In genomic region chr7:23107781-23108180, GRCh38 we compare ENCODE assay signal across 11 cellular contexts. TPM values are rescaled to one million over a fixed set of nuclear protein-coding genes. Genes with fewer than 3 reads are reported as not detected.
A peak's percentile ranks its signal among the peaks of the same experiment; 100 is the strongest.
DNase-seq lines count a peak whose midpoint lies in the region; ATAC-seq, FAIRE-seq and TF ChIP-seq lines count a peak whose summit lies in the region.
"Had no signal": no experiment of that assay in that cellular context is flagged by ENCODE, and none has a peak within 500 bp of the region (broad histone marks: within the 10 kb centered on the region; RNA-seq: fewer than 3 reads in every experiment).

No MANE protein-coding gene starts in this region.

- peak overlapping the region; percentile 99 for H3K27ac Mint-ChIP-seq in type B pancreatic cell
- H3K27ac Mint-ChIP-seq: dendritic cell treated with granulocyte-macrophage colony-stimulating factor and Interleukin-4, amounts not matched to agents 40 ng/mL and 50 ng/mL, for 4 days had no signal

- no peak for TF ChIP-seq CTCF in HepG2 (CRISPR knock-in tag; IDR thresholded peaks at IDR 0.05)
- TF ChIP-seq CTCF in right lobe of liver (IDR thresholded peaks at IDR 0.05), result no peak
- TF ChIP-seq CTCF in K562 (IDR thresholded peaks at IDR 0.05 in 2 of 3, conservative IDR thresholded peaks at IDR 0.05 in 1 of 3; ENCODE audit: insufficient read depth in 2 of 3, low read depth in 1 of 3, low read length in 3 of 3), result no peak
- no peak for TF ChIP-seq CTCF in type B pancreatic cell (conservative IDR thresholded peaks at IDR 0.05)

- peak overlapping the region; percentile 82 for H3K9ac ChIP-seq in HepG2 (ENCODE audit: insufficient read depth, low read depth, low read length)
- H3K9ac ChIP-seq in K562 (ENCODE audit: insufficient read depth in 1 of 2, low read depth in 2 of 2, low read length in 2 of 2), result no peak overlapping the region

- ATAC-seq in HepG2, result no peak
- ATAC-seq in right lobe of liver, result no peak
- no peak for ATAC-seq in K562
- no peak for ATAC-seq in HG02588 (IDR thresholded peaks at IDR 0.05; ENCODE audit: unreplicated experiment)

- TF ChIP-seq POLR2A in HepG2 (IDR thresholded peaks at IDR 0.05; ENCODE audit: insufficient read depth in 1 of 2, low read depth in 2 of 2, low read length in 2 of 2), result no peak
- no peak for TF ChIP-seq POLR2A in right lobe of liver (IDR thresholded peaks at IDR 0.05)
- no peak for TF ChIP-seq POLR2A in K562 (conservative IDR thresholded peaks at IDR 0.05)

- no peaks in the 10 kb centered on the region for H3K27me3 Mint-ChIP-seq in type B pancreatic cell
- H3K27me3 Mint-ChIP-seq: dendritic cell treated with granulocyte-macrophage colony-stimulating factor and Interleukin-4, amounts not matched to agents 40 ng/mL and 50 ng/mL, for 4 days had no signal

- DNase-seq in HepG2 (ENCODE audit: low spot score) (no peak), right lobe of liver (no peak), K562 (ENCODE audit: extremely low read depth in 1 of 4, low spot score in 3 of 4) (no peak), type B pancreatic cell (ENCODE audit: extremely low spot score, unreplicated experiment) (no peak), AG20443 (ENCODE audit: low spot score) (no peak)
- DNase-seq in stimulated activated CD4-positive, alpha-beta T cell treated with anti-CD3 and anti-CD28 coated beads, Interleukin-4, amount 100 ng/mL, for 1 hour, result no peak
- DNase-seq: BE2C, NCI-H187 treated with DMSO at 0.1 percent for 48 hours had no signal

- POLR2A ChIA-PET in HepG2 (lab: Yijun Ruan, JAX), result interaction anchor here (0.8 kb wide), 1 partner anchor 22 kb away, joined by 3 read pairs; no protein-coding TSS in a partner anchor
- POLR2A ChIA-PET in K562 (lab: Yijun Ruan, JAX), result interaction anchor here (0.8 to 1.5 kb wide), 3 partner anchors 9 to 24 kb away, joined by 3 to 4 read pairs (median 4); no protein-coding TSS in a partner anchor

- TF ChIP-seq RAD21 in HepG2 (CRISPR knock-in tag; IDR thresholded peaks at IDR 0.05), result no peak
- TF ChIP-seq RAD21 in K562 (CRISPR knock-in tag; conservative IDR thresholded peaks at IDR 0.05 in 1 of 2, IDR thresholded peaks at IDR 0.05 in 1 of 2), result no peak

- WGBS in HepG2 (ENCODE audit: low lambda C conversion rate), result 81% methylated on average over 2 of the region's 2 CpGs
- 68% methylated on average over 2 of the region's 2 CpGs for WGBS in right lobe of liver (ENCODE audit: insufficient coverage, low coverage, low lambda C conversion rate, missing lambda C conversion rate)
- 66% methylated on average over 2 of the region's 2 CpGs for WGBS in K562 (ENCODE audit: insufficient coverage, low coverage, missing lambda C conversion rate)

- intact Hi-C loops in HepG2 (cut with micrococcal nuclease; ENCODE audit: unreplicated experiment) (loop anchor here (10.0 kb wide), 1 partner anchor 157 kb away; no protein-coding TSS in a partner anchor), right lobe of liver (cut with DNase I) (loop anchor here in 1 of 2 donors (10.0 kb wide), 1 partner anchor 67 kb away; no protein-coding TSS in a partner anchor), K562 (cut with micrococcal nuclease) (loop anchor here (2.0 kb wide), 1 partner anchor 75 kb away; the partner anchor contains the start of gene NUP42)

- CTCF ChIA-PET in HepG2 (lab: Yijun Ruan, JAX; ENCODE audit: low intra/inter-chr PET ratio, low total read pairs), result no interaction called here
- CTCF ChIA-PET in K562 (lab: Yijun Ruan, JAX; ENCODE audit: low intra/inter-chr PET ratio), result no interaction called here

- H3K9me1 ChIP-seq in K562 (ENCODE audit: control insufficient read depth, insufficient read depth, low read length), result no peaks in the 10 kb centered on the region

- H3K4me3 ChIP-seq in HepG2 (replicated peaks in 1 of 3; ENCODE audit: insufficient read depth in 1 of 3, low read depth in 2 of 3, low read length in 3 of 3), result peak overlapping the region; percentile 88 to 97 (median 96); a peak in 3 of 6 replicates
- no peak overlapping the region for H3K4me3 ChIP-seq in right lobe of liver
- H3K4me3 ChIP-seq in K562, result no peak overlapping the region
- H3K4me3 ChIP-seq in iPS-18c (ENCODE audit: insufficient read depth, low read depth, low read length), result peak overlapping the region; percentile 79; the same call in 1 of the 2 replicates

- no peaks in the 10 kb centered on the region for H3K9me3 Mint-ChIP-seq in type B pancreatic cell
- H3K9me3 Mint-ChIP-seq: dendritic cell treated with granulocyte-macrophage colony-stimulating factor and Interleukin-4, amounts not matched to agents 40 ng/mL and 50 ng/mL, for 4 days had no signal

- no peak overlapping the region for H3K27ac ChIP-seq in HepG2 (ENCODE audit: extremely low read length, insufficient read depth, low read length)
- H3K27ac ChIP-seq in right lobe of liver, result no peak overlapping the region
- no peak overlapping the region for H3K27ac ChIP-seq in K562 (ENCODE audit: extremely low read depth, low read depth, low read length)

- peaks cover 26% of the 10 kb centered on the region for H3K4me1 Mint-ChIP-seq in type B pancreatic cell (ENCODE audit: unreplicated experiment)

- H3K9me3 ChIP-seq in HepG2 (ENCODE audit: low read length) (no peaks in the 10 kb centered on the region), right lobe of liver (no peaks in the 10 kb centered on the region), K562 (replicated peaks; ENCODE audit: control insufficient read depth, insufficient read depth, low read depth, low read length) (no peaks in the 10 kb centered on the region), iPS-18c (ENCODE audit: control insufficient read depth, insufficient read depth, low read length) (no peaks in the 10 kb centered on the region)
- H3K9me3 ChIP-seq: BE2C had no signal

- TF ChIP-seq EP300 in HepG2 (IDR thresholded peaks at IDR 0.05; ENCODE audit: low read depth in 2 of 2, low read length in 2 of 2) (no peak), HepG2 (CRISPR knock-in tag; IDR thresholded peaks at IDR 0.05; ENCODE audit: borderline replicate concordance) (no peak), K562 (IDR thresholded peaks at IDR 0.05; ENCODE audit: low read length) (no peak)

- H3K4me1 ChIP-seq in HepG2 (ENCODE audit: insufficient read depth, low read length) (peaks cover 18% of the 10 kb centered on the region), right lobe of liver (peaks cover 0 to 15% (median 3%) of the 10 kb centered on the region in 4 donors), K562 (replicated peaks in 1 of 2; ENCODE audit: control insufficient read depth in 2 of 2, insufficient read depth in 2 of 2, low read length in 2 of 2) (peaks cover 7 to 11% of the 10 kb centered on the region in 2 experiments; a peak in 4 of 5 replicates)
- H3K4me1 ChIP-seq: BE2C had no signal

- peaks cover 54% of the 10 kb centered on the region for H3K79me2 ChIP-seq in HepG2 (ENCODE audit: insufficient read depth, low read length)
- H3K79me2 ChIP-seq in K562 (ENCODE audit: control insufficient read depth, insufficient read depth, low read length), result peaks cover 28% of the 10 kb centered on the region

- in situ Hi-C loops in HepG2 (cut with HindIII; ENCODE audit: extremely low pct_ligation_motif_present, low pct_unique_long_range_greater_than_20kb) (loop anchor here (5.0 kb wide), 1 partner anchor 75 kb away; the partner anchor contains the start of gene NUP42), K562 (cut with MboI) (no loop called here)

- H3K36me3 Mint-ChIP-seq in type B pancreatic cell, result peaks cover 7% of the 10 kb centered on the region

- H4K20me1 ChIP-seq in HepG2 (ENCODE audit: insufficient read depth, low read length) (no peaks in the 10 kb centered on the region; the same call in 1 of the 2 replicates), K562 (replicated peaks; ENCODE audit: control insufficient read depth, insufficient read depth, low read length) (no peaks in the 10 kb centered on the region)

- no peaks in the 10 kb centered on the region for H3K36me3 ChIP-seq in HepG2 (replicated peaks in 1 of 2; ENCODE audit: control insufficient read depth in 1 of 2, insufficient read depth in 2 of 2, low read length in 2 of 2)
- H3K36me3 ChIP-seq in right lobe of liver, result no peaks in the 10 kb centered on the region
- H3K36me3 ChIP-seq in K562 (ENCODE audit: control insufficient read depth, insufficient read depth, low read length), result no peaks in the 10 kb centered on the region; the same call in 2 of the 3 replicates
- H3K36me3 ChIP-seq: BE2C had no signal

- peak overlapping the region; percentile 99 for H3K4me3 Mint-ChIP-seq in type B pancreatic cell

- no TSS peak for BruUV-seq in HepG2 (replicated peaks; lab: Mats Ljungman, UMichigan)
- no TSS peak for BruUV-seq in K562 (replicated peaks; lab: Mats Ljungman, UMichigan)

- FAIRE-seq in HepG2 (lab: Jason Lieb, UNC) (no peak), K562 (lab: Jason Lieb, UNC) (no peak)

- H3K27me3 ChIP-seq in HepG2 (ENCODE audit: control insufficient read depth in 1 of 2, insufficient read depth in 2 of 2, low read length in 2 of 2), result no peaks in the 10 kb centered on the region; a peak in 1 of 5 replicates
- no peaks in the 10 kb centered on the region for H3K27me3 ChIP-seq in right lobe of liver
- H3K27me3 ChIP-seq in K562 (ENCODE audit: control insufficient read depth in 2 of 2, insufficient read depth in 2 of 2, low read length in 2 of 2), result no peaks in the 10 kb centered on the region
- H3K27me3 ChIP-seq: BE2C had no signal

- H2AFZ ChIP-seq in HepG2 (ENCODE audit: low read length), result no peak overlapping the region
- H2AFZ ChIP-seq in K562 (ENCODE audit: low read depth, low read length), result no peak overlapping the region

- peak overlapping the region; percentile 84 for H3K4me2 ChIP-seq in HepG2 (ENCODE audit: low read depth, low read length)
- H3K4me2 ChIP-seq in K562 (ENCODE audit: insufficient read depth, low read length), result peak overlapping the region; percentile 98

RNA-seq across cellular contexts. Expression of gene KLHL7, which starts 2.2 kb away (rescaled TPM):
- total RNA-seq in HepG2 (2016; rRNA removed; fragmentation: Illumina TruSeq; extraction: Trizol), result 34.4 and 43.2 TPM in 2 replicates
- total RNA-seq in HepG2 (2016; cell fraction: cytosol; rRNA removed; fragmentation: Illumina TruSeq; extraction: Trizol; ENCODE audit: low read depth), result 17.0 and 25.3 TPM in 2 replicates
- total RNA-seq in HepG2 (2016; cell fraction: insoluble cytoplasmic fraction; rRNA removed; fragmentation: Illumina TruSeq; extraction: Trizol), result 31.5 and 39.5 TPM in 2 replicates
- total RNA-seq in HepG2 (2016; cell fraction: membrane; rRNA removed; fragmentation: Illumina TruSeq; extraction: Trizol), result 26.6 and 27.4 TPM in 2 replicates
- total RNA-seq in HepG2 (2016; cell fraction: nucleus; rRNA removed; fragmentation: Illumina TruSeq; extraction: Trizol), result 28.3 and 29.2 TPM in 2 replicates
- 12.5 and 16.2 TPM in 2 replicates for polyA plus RNA-seq in HepG2 (2011; rRNA removed)
- 10.7 and 12.2 TPM in 2 replicates for polyA plus RNA-seq in HepG2 (2011; cell fraction: cytosol; rRNA removed)
- 7.1 and 7.7 TPM in 2 replicates for polyA plus RNA-seq in HepG2 (2011; cell fraction: nucleus; rRNA removed)
- 12.6 and 18.5 TPM in 2 replicates for polyA plus RNA-seq in HepG2 (2012)
- 14.4 and 24.4 TPM in 2 replicates for polyA plus RNA-seq in HepG2 (2016; cell fraction: cytosol; fragmentation: Illumina TruSeq; extraction: Trizol; ENCODE audit: low read depth)
- polyA plus RNA-seq in HepG2 (2016; cell fraction: insoluble cytoplasmic fraction; fragmentation: Illumina TruSeq; extraction: Trizol; ENCODE audit: low read depth), result 35.3 and 37.9 TPM in 2 replicates
- polyA plus RNA-seq in HepG2 (2016; cell fraction: membrane; fragmentation: Illumina TruSeq; extraction: Trizol; ENCODE audit: low read depth), result 19.7 and 23.8 TPM in 2 replicates
- polyA plus RNA-seq in HepG2 (2016; cell fraction: nucleus; fragmentation: Illumina TruSeq; extraction: Trizol; ENCODE audit: insufficient read depth, low read depth), result 24.6 and 27.7 TPM in 2 replicates
- 7.3 and 10.3 TPM in 2 replicates for polyA minus RNA-seq in HepG2 (2011; rRNA and poly(A)+ RNA removed; ENCODE audit: low replicate concordance)
- polyA minus RNA-seq in HepG2 (2011; cell fraction: cytosol; rRNA and poly(A)+ RNA removed), result 10.6 and 16.8 TPM in 2 replicates
- polyA minus RNA-seq in HepG2 (2011; cell fraction: nucleus; rRNA and poly(A)+ RNA removed), result 22.9 and 29.7 TPM in 2 replicates
- 1 to 10 TPM; 6.3 to 9.1 (median 7.5) TPM for total RNA-seq in right lobe of liver
- 17.3 and 18.5 TPM in 2 replicates for total RNA-seq in K562 (2011; cell fraction: chromatin; rRNA removed; ENCODE audit: low replicate concordance)
- 15.0 and 16.7 TPM in 2 replicates for total RNA-seq in K562 (2011; cell fraction: nucleolus; rRNA removed)
- 16.5 and 17.6 TPM in 2 replicates for total RNA-seq in K562 (2011; cell fraction: nucleoplasm; rRNA removed)
- total RNA-seq in K562 (2014; rRNA removed), result 29.6 and 30.1 TPM in 2 replicates
- 34.6 and 37.6 TPM in 2 replicates for total RNA-seq in K562 (2014; rRNA removed; fragmentation: Illumina TruSeq; extraction: Trizol)
- 30.2 and 32.3 TPM in 2 replicates for total RNA-seq in K562 (2015; rRNA removed; fragmentation: Illumina TruSeq; extraction: Trizol)
- 28.1 and 28.4 TPM in 2 replicates for total RNA-seq in K562 (2021)
- 42.5 and 63.1 TPM in 2 replicates for polyA plus RNA-seq in K562 (2011; rRNA removed)
- 25.2 and 25.3 TPM in 2 replicates for polyA plus RNA-seq in K562 (2011; cell fraction: cytosol; rRNA removed)
- polyA plus RNA-seq in K562 (2011; cell fraction: nucleus; rRNA removed), result 8.5 and 15.8 TPM in 2 replicates
- 21.6 and 23.4 TPM in 2 replicates for polyA plus RNA-seq in K562 (2012)
- 29.4 and 34.0 TPM in 2 replicates for polyA plus RNA-seq in K562 (2014; fragmentation: Illumina TruSeq; extraction: Trizol)
- 1 to 10 TPM; 4.2 to 7.8 TPM for polyA plus RNA-seq in K562 (2014; fragmentation: Nextera tagmentation; extraction: Ambion mirVana)
- polyA plus RNA-seq in K562 (2014; rRNA removed), result 38.6 and 42.8 TPM in 2 replicates
- 33.9 and 37.5 TPM in 2 replicates for polyA minus RNA-seq in K562 (2011; rRNA and poly(A)+ RNA removed)
- 21.7 and 23.7 TPM in 2 replicates for polyA minus RNA-seq in K562 (2011; cell fraction: cytosol; rRNA and poly(A)+ RNA removed)
- polyA minus RNA-seq in K562 (2011; cell fraction: nucleus; rRNA and poly(A)+ RNA removed), result 10.8 and 24.2 TPM in 2 replicates
- 34.0 and 44.3 TPM in 2 replicates for total RNA-seq in type B pancreatic cell (ENCODE audit: low replicate concordance)

Comparison
In these comparisons a context has a peak if more than half of its experiments do, and no peak if none do; other contexts are left out.
1. H3K4me3 ChIP-seq: peak in HepG2 (3 of 3) and iPS-18c (single experiment); none in right lobe of liver (0 of 3) and K562 (single experiment).